1 cellular context compared by ENCODE assay signal in genomic region chr17:35645923-35646322, GRCh38.
TF ChIP-seq lines count a peak whose summit lies in the region.

No MANE protein-coding gene starts in this region.

TF ChIP-seq in GM23338, 12 proteins besides CTCF, POLR2A, EP300 and RAD21 (continued from another document):
- TF ChIP-seq ZNF462 (CRISPR knock-in tag; IDR thresholded peaks at IDR 0.05), result no peak
- TF ChIP-seq STAT1 (IDR thresholded peaks at IDR 0.05; ENCODE audit: unreplicated experiment), result no peak
- no peak for TF ChIP-seq EZH2 (IDR thresholded peaks at IDR 0.05; ENCODE audit: low read depth, unreplicated experiment)
- TF ChIP-seq ZNF331 (CRISPR knock-in tag; IDR thresholded peaks at IDR 0.05; ENCODE audit: low read depth), result no peak
- TF ChIP-seq EZH2phosphoT487 (IDR thresholded peaks at IDR 0.05; ENCODE audit: unreplicated experiment), result no peak
- TF ChIP-seq NANOG (IDR thresholded peaks at IDR 0.05; ENCODE audit: borderline replicate concordance), result no peak
